ENCODE assay signal across 13 cellular contexts in genomic region chr9:128632066-128632465, GRCh38.
"Had no signal": no experiment of that assay in that cellular context is flagged by ENCODE, and none has a peak within 500 bp of the region (broad histone marks: within the 10 kb centered on the region; RNA-seq: fewer than 3 reads in every experiment).

No MANE protein-coding gene starts in this region.

- DNase-seq: activated CD4-positive, alpha-beta T cell treated with anti-CD3 and anti-CD28 coated beads for 4 hours; activated CD8-positive, alpha-beta memory T cell treated with anti-CD3 and anti-CD28 coated beads, Interleukin-2, amount 50 U/mL, for 4 hours; activated CD8-positive, alpha-beta T cell treated with anti-CD3 and anti-CD28 coated beads for 36 hours; activated naive CD4-positive, alpha-beta T cell treated with anti-CD3 and anti-CD28 coated beads for 36 hours; central memory CD4-positive, alpha-beta T cell; effector memory CD4-positive, alpha-beta T cell; left ventricle myocardium superior; small intestine; T-helper 1 cell; trophoblast cell had no signal

- H3K27ac ChIP-seq: VCaP had no signal

- H3K4me3 ChIP-seq: gastroesophageal sphincter had no signal

- H3K27me3 Mint-ChIP-seq: activated CD8-positive, alpha-beta T cell treated with anti-CD3 and anti-CD28 coated beads for 36 hours had no signal

- H3K27ac Mint-ChIP-seq: activated CD8-positive, alpha-beta T cell treated with anti-CD3 and anti-CD28 coated beads for 36 hours; activated naive CD4-positive, alpha-beta T cell treated with anti-CD3 and anti-CD28 coated beads for 36 hours; stimulated activated effector memory CD8-positive, alpha-beta T cell treated with anti-CD3 and anti-CD28 coated beads, Interleukin-12 subunit alpha, Interleukin-12 subunit beta, amount 100 ng/mL, for 72 hours had no signal

- H3K27me3 ChIP-seq: gastroesophageal sphincter had no signal

- ATAC-seq: activated CD8-positive, alpha-beta T cell treated with anti-CD3 and anti-CD28 coated beads for 36 hours; gastroesophageal sphincter; left ventricle myocardium superior; stimulated activated effector memory CD8-positive, alpha-beta T cell treated with anti-CD3 and anti-CD28 coated beads, Interleukin-12 subunit alpha, Interleukin-12 subunit beta, amount 100 ng/mL, for 72 hours had no signal

- H3K9me3 ChIP-seq: gastroesophageal sphincter had no signal

- H3K4me3 Mint-ChIP-seq: activated CD8-positive, alpha-beta T cell treated with anti-CD3 and anti-CD28 coated beads for 36 hours; activated naive CD4-positive, alpha-beta T cell treated with anti-CD3 and anti-CD28 coated beads for 36 hours; stimulated activated effector memory CD8-positive, alpha-beta T cell treated with anti-CD3 and anti-CD28 coated beads, Interleukin-12 subunit alpha, Interleukin-12 subunit beta, amount 100 ng/mL, for 72 hours had no signal

- H3K9me3 Mint-ChIP-seq: activated CD8-positive, alpha-beta T cell treated with anti-CD3 and anti-CD28 coated beads for 36 hours; activated naive CD4-positive, alpha-beta T cell treated with anti-CD3 and anti-CD28 coated beads for 36 hours; stimulated activated effector memory CD8-positive, alpha-beta T cell treated with anti-CD3 and anti-CD28 coated beads, Interleukin-12 subunit alpha, Interleukin-12 subunit beta, amount 100 ng/mL, for 72 hours had no signal
